Comparison of ENCODE assay signal across 1 cellular context in genomic region chr6:169224185-169224695, GRCh38.
TF ChIP-seq lines count a peak whose summit lies in the region.

No MANE protein-coding gene starts in this region.

TF ChIP-seq in K562, 482 proteins besides CTCF, POLR2A, EP300 and RAD21 (continued from another document and continues in another):
- TF ChIP-seq CREB3L1 (IDR thresholded peaks at IDR 0.05; ENCODE audit: borderline replicate concordance, low read depth): 0 out of 2 replicates have a peak, but pooled peaks have one; percentile 24
- peak; percentile 89 for TF ChIP-seq JUND (IDR thresholded peaks at IDR 0.05; ENCODE audit: borderline replicate concordance, low read depth, low read length)
- peak; percentile 74; the same call in 2 of the 3 replicates for TF ChIP-seq JUND (tag; IDR thresholded peaks at IDR 0.05; ENCODE audit: borderline replicate concordance, low read depth, low read length)
- TF ChIP-seq E2F6 (IDR thresholded peaks at IDR 0.05; ENCODE audit: borderline replicate concordance in 1 of 2, extremely low read depth in 1 of 2, insufficient read depth in 1 of 2, insufficient read length in 1 of 2, low read depth in 1 of 2, low read length in 1 of 2, poor library complexity in 1 of 2, severe bottlenecking in 1 of 2): no peak
- TF ChIP-seq POLR2AphosphoS2 (IDR thresholded peaks at IDR 0.05; ENCODE audit: low read length): no peak
- 0 out of 2 replicates have a peak, but pooled peaks have one; percentile 30 for TF ChIP-seq MYC (IDR thresholded peaks at IDR 0.05; ENCODE audit: low read depth, low read length)
- TF ChIP-seq MYC (CRISPR knock-in tag; IDR thresholded peaks at IDR 0.05; ENCODE audit: borderline replicate concordance, low read depth): no peak
- TF ChIP-seq ZBTB33 (CRISPR knock-in tag; IDR thresholded peaks at IDR 0.05): no peak
- peak; percentile 52; the same call in 1 of the 2 replicates for TF ChIP-seq PKNOX1 (IDR thresholded peaks at IDR 0.05)
- no peak for TF ChIP-seq CHD4 (IDR thresholded peaks at IDR 0.05; ENCODE audit: insufficient read depth, insufficient replicate concordance, low read depth, low read length, poor library complexity, severe bottlenecking)
- no peak for TF ChIP-seq POLR2G (IDR thresholded peaks at IDR 0.05; ENCODE audit: low read depth, low read length)
- TF ChIP-seq CBFA2T3 (IDR thresholded peaks at IDR 0.05): peak; percentile 57
- no peak for TF ChIP-seq CREB1 (IDR thresholded peaks at IDR 0.05)
- TF ChIP-seq CREB1 (CRISPR knock-in tag; IDR thresholded peaks at IDR 0.05): no peak; the same call in 1 of the 2 replicates
- no peak for TF ChIP-seq RFX7 (CRISPR knock-in tag; IDR thresholded peaks at IDR 0.05)
- no peak for TF ChIP-seq NCOA1 (IDR thresholded peaks at IDR 0.05; ENCODE audit: low read depth)
- no peak for TF ChIP-seq SIN3A (IDR thresholded peaks at IDR 0.05; ENCODE audit: borderline replicate concordance in 2 of 2, control insufficient read depth in 1 of 2, low read depth in 2 of 2, low read length in 2 of 2)
- TF ChIP-seq ZBTB2 (IDR thresholded peaks at IDR 0.05): no peak
- TF ChIP-seq TRIM24 (IDR thresholded peaks at IDR 0.05): 0 out of 4 replicates have a peak, but pooled peaks of 1 of the 2 experiments have one; percentile 26
- no peak for TF ChIP-seq ILF3 (IDR thresholded peaks at IDR 0.05; ENCODE audit: borderline replicate concordance)
- TF ChIP-seq HSF4 (CRISPR knock-in tag; IDR thresholded peaks at IDR 0.05; ENCODE audit: borderline replicate concordance): no peak
- no peak for TF ChIP-seq ZNF780A (CRISPR knock-in tag; IDR thresholded peaks at IDR 0.05)
- TF ChIP-seq CXXC5 (CRISPR knock-in tag; IDR thresholded peaks at IDR 0.05): peak; percentile 35; the same call in 1 of the 2 replicates
- TF ChIP-seq RCOR1 (IDR thresholded peaks at IDR 0.05; ENCODE audit: borderline replicate concordance in 1 of 2, low read depth in 2 of 2, low read length in 2 of 2): peak in 1 of 2 experiments; percentile 84; a peak in 2 of 4 replicates
- no peak for TF ChIP-seq KLF6 (CRISPR knock-in tag; IDR thresholded peaks at IDR 0.05; ENCODE audit: borderline replicate concordance)
- TF ChIP-seq ZNF318 (IDR thresholded peaks at IDR 0.05; ENCODE audit: borderline replicate concordance in 1 of 2, low read depth in 1 of 2): no peak
- no peak for TF ChIP-seq HNRNPLL (IDR thresholded peaks at IDR 0.05; ENCODE audit: low read depth, low read length, poor library complexity, severe bottlenecking)
- no peak for TF ChIP-seq KAT8 (IDR thresholded peaks at IDR 0.05; ENCODE audit: low read depth)
- no peak for TF ChIP-seq MTA2 (IDR thresholded peaks at IDR 0.05; ENCODE audit: low read depth)
- TF ChIP-seq MEF2A (IDR thresholded peaks at IDR 0.05; ENCODE audit: control insufficient read depth, low read depth, low read length): no peak
- no peak for TF ChIP-seq NKRF (IDR thresholded peaks at IDR 0.05; ENCODE audit: borderline replicate concordance)
- no peak for TF ChIP-seq ZBTB12 (CRISPR knock-in tag; IDR thresholded peaks at IDR 0.05)
- TF ChIP-seq MAFF (IDR thresholded peaks at IDR 0.05; ENCODE audit: low read length): 0 out of 2 replicates have a peak, but pooled peaks have one; percentile 8
- TF ChIP-seq CTBP1 (IDR thresholded peaks at IDR 0.05; ENCODE audit: borderline replicate concordance): peak; percentile 92
- no peak for TF ChIP-seq DACH1 (IDR thresholded peaks at IDR 0.05; ENCODE audit: partially characterized antibody)
- no peak for TF ChIP-seq ZNF282 (CRISPR knock-in tag; IDR thresholded peaks at IDR 0.05)
- no peak for TF ChIP-seq ZNF239 (CRISPR knock-in tag; IDR thresholded peaks at IDR 0.05)
- no peak for TF ChIP-seq SRF (CRISPR knock-in tag; IDR thresholded peaks at IDR 0.05)
- TF ChIP-seq EGR1 (conservative IDR thresholded peaks at IDR 0.05): peak; percentile 61
- TF ChIP-seq FUS (optimal IDR thresholded peaks at IDR 0.05; ENCODE audit: low read depth, low read length): no peak
- no peak for TF ChIP-seq ZNF778 (CRISPR knock-in tag; IDR thresholded peaks at IDR 0.05)
- TF ChIP-seq CBFB (CRISPR knock-in tag; IDR thresholded peaks at IDR 0.05): no peak
